ENCODE assay signal across 1 cellular context in genomic region chr7:123711832-123712293, GRCh38.
TF ChIP-seq lines count a peak whose summit lies in the region.

No MANE protein-coding gene starts in this region.

TF ChIP-seq in GM12878, 131 proteins besides CTCF, POLR2A, EP300 and RAD21:
- no peak for TF ChIP-seq EGR1 (IDR thresholded peaks at IDR 0.05; ENCODE audit: borderline replicate concordance in 1 of 2, low read depth in 2 of 2, low read length in 2 of 2)
- no peak for TF ChIP-seq ESRRA (IDR thresholded peaks at IDR 0.05; ENCODE audit: low read length)
- TF ChIP-seq RUNX3 (IDR thresholded peaks at IDR 0.05; ENCODE audit: low read length) = peak; percentile 13; the same call in 1 of the 2 replicates
- no peak for TF ChIP-seq ZNF687 (IDR thresholded peaks at IDR 0.05)
- TF ChIP-seq EED (IDR thresholded peaks at IDR 0.05; ENCODE audit: low read depth) = peak; percentile 42; the same call in 1 of the 2 replicates
- no peak for TF ChIP-seq NKRF (conservative IDR thresholded peaks at IDR 0.05)
- no peak for TF ChIP-seq NFIC (IDR thresholded peaks at IDR 0.05; ENCODE audit: low read depth, low read length)
